14 cellular contexts compared by ENCODE assay signal in the genomic region with DNA sequence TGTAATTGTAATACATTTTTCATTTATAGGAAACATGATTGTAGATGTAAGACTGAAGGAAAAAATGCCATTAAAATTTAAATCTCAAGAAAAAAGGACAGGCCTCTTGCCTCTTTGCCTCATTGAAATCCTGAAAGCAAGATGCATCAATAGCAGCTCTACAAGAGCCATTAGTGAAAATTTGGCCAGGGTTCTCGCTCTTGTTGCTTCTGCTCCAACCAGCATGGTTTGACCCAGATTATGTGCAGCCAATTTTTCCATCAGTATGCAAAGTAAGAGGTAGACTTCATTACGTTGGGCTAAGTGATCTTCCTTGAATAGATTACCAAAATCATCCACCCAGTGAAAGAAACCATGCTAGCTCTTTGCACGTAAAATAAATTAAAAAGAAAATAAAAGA.
A peak's percentile ranks its signal among the peaks of the same experiment; 100 is the strongest.
DNase-seq lines count a peak whose midpoint lies in the region; TF ChIP-seq lines count a peak whose summit lies in the region.
"Had no signal": no experiment of that assay in that cellular context is flagged by ENCODE, and none has a peak within 500 bp of the region (broad histone marks: within the 10 kb centered on the region; RNA-seq: fewer than 3 reads in every experiment).

No MANE protein-coding gene starts in this region.

- no peaks in the 10 kb centered on the region for H3K27me3 ChIP-seq in DOHH2 (ENCODE audit: control insufficient read depth, low read length)
- H3K27me3 ChIP-seq: BLaER1 had no signal

- no peak overlapping the region for H3K4me3 ChIP-seq in DOHH2 (ENCODE audit: low read length)
- H3K4me3 ChIP-seq: A549, BLaER1 had no signal

- TF ChIP-seq CTCF in DOHH2 (IDR thresholded peaks at IDR 0.05; ENCODE audit: low read depth, low read length, poor library complexity, severe bottlenecking): no peak

- no peaks in the 10 kb centered on the region for H3K79me2 ChIP-seq in DOHH2 (ENCODE audit: control insufficient read depth, low read length)

- H3K36me3 ChIP-seq in DOHH2 (ENCODE audit: control insufficient read depth, low read length): no peaks in the 10 kb centered on the region

- peaks cover 8% of the 10 kb centered on the region for H3F3A ChIP-seq in DOHH2 (ENCODE audit: control insufficient read depth, insufficient read depth)

- H3K4me2 ChIP-seq in DOHH2 (ENCODE audit: low read length): peak overlapping the region; percentile 56
- H3K4me2 ChIP-seq: A549, BLaER1 had no signal

- intact Hi-C loops in posterior vena cava (cut with DNase I): no loop called here

- H3K27ac ChIP-seq in DOHH2 (ENCODE audit: low read depth, low read length): no peak overlapping the region
- H3K27ac ChIP-seq: A549, BLaER1 had no signal

- no peaks in the 10 kb centered on the region for H3K9me2 ChIP-seq in DOHH2 (replicated peaks; ENCODE audit: control insufficient read depth, low read length)

- DNase-seq in cerebellar cortex (ENCODE audit: low spot score) (peak; percentile 96), medulla oblongata (ENCODE audit: extremely low spot score) (peak; percentile 53), NCI-H1436 treated with DMSO at 0.1 percent for 48 hours (lab: John Stamatoyannopoulos, UW) (no peak), EL (no peak), posterior vena cava (ENCODE audit: low spot score) (no peak)
- DNase-seq in activated naive CD4-positive, alpha-beta T cell treated with Interleukin-2 at 50 U/mL for 16 hours: no peak
- DNase-seq: Caco-2; CD8-positive, alpha-beta memory T cell; GDM1; HCEC 1CT; HFFc6 had no signal

- no peaks in the 10 kb centered on the region for H3K9me3 ChIP-seq in DOHH2 (ENCODE audit: control insufficient read depth, insufficient read depth, low read length)
- H3K9me3 ChIP-seq: A549, BLaER1, Caco-2 had no signal

- H4K20me1 ChIP-seq in DOHH2 (ENCODE audit: control insufficient read depth, insufficient read depth, low read depth, low read length): no peaks in the 10 kb centered on the region
- H4K20me1 ChIP-seq: BLaER1 had no signal

- peaks cover 42% of the 10 kb centered on the region for H3K4me1 ChIP-seq in DOHH2 (ENCODE audit: control insufficient read depth, low read length)
- H3K4me1 ChIP-seq: A549, Caco-2 had no signal

Comparison
In these comparisons a context has a peak if more than half of its experiments do, and no peak if none do; other contexts are left out.
1. DNase-seq: peak in cerebellar cortex (single experiment) and medulla oblongata (single experiment); none in NCI-H1436 treated with DMSO at 0.1 percent for 48 hours (single experiment), EL (single experiment), activated naive CD4-positive, alpha-beta T cell treated with Interleukin-2 at 50 U/mL for 16 hours (single experiment) and posterior vena cava (single experiment).